8 cellular contexts compared by ENCODE assay signal in the genomic region with DNA sequence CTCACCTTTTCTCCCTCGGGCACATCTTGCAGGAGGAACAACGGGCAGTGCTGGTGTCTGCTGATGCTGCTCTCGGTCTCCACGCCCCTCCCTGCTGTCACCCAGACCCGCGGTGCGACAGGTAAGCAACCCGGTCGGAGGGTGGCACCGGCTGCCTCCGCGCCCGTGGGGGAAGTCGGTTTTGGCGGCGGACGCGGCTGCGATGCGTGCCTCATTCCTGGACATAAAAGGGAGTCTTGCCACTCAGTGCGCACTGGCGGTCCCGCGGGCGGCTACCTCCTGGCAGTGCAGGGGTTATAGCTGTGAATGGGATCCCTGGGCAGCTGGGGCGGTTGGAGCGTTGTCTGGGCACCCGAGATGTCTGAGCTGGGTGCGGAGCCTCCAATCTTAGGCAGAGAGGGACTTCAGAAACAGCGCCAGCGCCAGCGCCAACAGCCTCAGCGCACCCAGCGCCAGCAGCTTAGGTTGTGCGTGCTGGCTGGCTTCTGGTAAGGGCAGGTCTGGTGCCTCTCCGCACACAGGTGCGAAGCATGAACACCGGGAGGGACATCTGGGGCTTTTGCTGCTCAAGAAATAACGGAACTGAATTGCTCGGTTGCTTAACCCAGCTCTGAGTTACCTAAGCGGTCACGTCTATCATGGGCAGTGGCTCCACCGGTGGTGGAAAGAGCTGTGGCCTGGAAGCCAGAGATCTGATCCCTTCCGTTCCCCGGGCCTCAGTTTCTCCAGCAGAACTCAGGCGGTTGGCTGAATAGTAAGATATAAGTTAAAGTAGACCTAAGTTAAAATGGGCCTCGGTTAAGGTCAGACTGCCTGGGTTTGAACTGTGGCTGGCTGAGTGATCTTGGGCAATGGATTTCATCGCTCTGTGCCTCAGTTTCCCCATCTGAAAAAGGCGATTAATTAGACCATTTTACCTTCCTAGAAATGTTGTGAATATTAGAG. TPM values are rescaled to one million over a fixed set of nuclear protein-coding genes. Genes with fewer than 3 reads are reported as not detected.
DNase-seq lines count a peak whose midpoint lies in the region; ATAC-seq and TF ChIP-seq lines count a peak whose summit lies in the region.

No MANE protein-coding gene starts in this region.

- H3K4me3 ChIP-seq in RWPE2 (ENCODE audit: severe bottlenecking) (peak overlapping the region; percentile 21), foreskin fibroblast (ENCODE audit: low read depth in 1 of 2, low read length in 2 of 2) (peak overlapping the region; percentile 56 to 78), psoas muscle (peak overlapping the region; percentile 72)

- TF ChIP-seq CTCF in RWPE2 (IDR thresholded peaks at IDR 0.05; ENCODE audit: poor library complexity, severe bottlenecking) (no peak), foreskin fibroblast (IDR thresholded peaks at IDR 0.05; ENCODE audit: low read depth, low read length) (no peak), psoas muscle (IDR thresholded peaks at IDR 0.05) (no peak)

- no peaks in the 10 kb centered on the region for H3K36me3 ChIP-seq in RWPE2 (ENCODE audit: low read depth)
- H3K36me3 ChIP-seq in psoas muscle (ENCODE audit: insufficient read depth in 1 of 2, low read depth in 1 of 2) = no peaks in the 10 kb centered on the region

- H3K27ac ChIP-seq in RWPE2 (ENCODE audit: poor library complexity, severe bottlenecking) = no peak overlapping the region
- H3K27ac ChIP-seq in psoas muscle = peak overlapping the region; percentile 49

- intact Hi-C loops in psoas muscle (cut with DNase I) = no loop called here

- H3K27me3 ChIP-seq in RWPE2 (ENCODE audit: insufficient read depth, poor library complexity, severe bottlenecking) = peaks cover 65% of the 10 kb centered on the region
- H3K27me3 ChIP-seq in psoas muscle (ENCODE audit: insufficient read depth in 3 of 3, low read length in 2 of 3) = peaks cover 0 to 62% (median 7%) of the 10 kb centered on the region in 3 donors

- DNase-seq in GM03348 (ENCODE audit: low spot score) = peak; percentile 46
- DNase-seq in RWPE2 (ENCODE audit: low spot score) = no peak
- peak in 1 of 2 donors; percentile 54 for DNase-seq in foreskin fibroblast
- DNase-seq in psoas muscle = no peak
- no peak for DNase-seq in glomerular visceral epithelial cell (ENCODE audit: extremely low spot score)
- DNase-seq in pons (ENCODE audit: low spot score) = no peak
- no peak for DNase-seq in central memory CD4-positive, alpha-beta T cell

- ATAC-seq in RWPE2 (ENCODE audit: low read depth) = peak; percentile 59
- peak; percentile 19 to 49 (median 34) for ATAC-seq in psoas muscle
- no peak for ATAC-seq in GM18858 (IDR thresholded peaks at IDR 0.05; ENCODE audit: unreplicated experiment)

- no peaks in the 10 kb centered on the region for H3K9me3 ChIP-seq in RWPE2 (ENCODE audit: severe bottlenecking)
- no peaks in the 10 kb centered on the region for H3K9me3 ChIP-seq in psoas muscle

- no peaks in the 10 kb centered on the region for H3K4me1 ChIP-seq in RWPE2 (ENCODE audit: insufficient read depth, poor library complexity, severe bottlenecking)
- no peaks in the 10 kb centered on the region for H3K4me1 ChIP-seq in psoas muscle

- WGBS in psoas muscle, 3 donors = 3 to 5% (median 3%) methylated on average over 49 of the region's 49 CpGs

RNA-seq across cellular contexts. Expression of a gene that starts 0.7 kb away (rescaled TPM):
- 10 to 100 TPM in 2 of 4 donors, 1 to 10 TPM in 2; 5.6 to 34.7 (median 14.3) TPM for total RNA-seq in psoas muscle
- polyA plus RNA-seq in psoas muscle = 1 to 10 TPM; 2.9 to 7.5 (median 3.7) TPM

Comparison
In these comparisons a context has a peak if more than half of its experiments do, and no peak if none do; other contexts are left out.
1. H3K4me3 ChIP-seq: peak in every context shown above with its lines; median percentile 72 in psoas muscle; 67 in foreskin fibroblast; 21 in RWPE2.